Comparison of ENCODE assay signal across 24 cellular contexts in genomic region chr4:66433706-66434105, GRCh38.
A peak's percentile ranks its signal among the peaks of the same experiment; 100 is the strongest.
DNase-seq lines count a peak whose midpoint lies in the region; ATAC-seq, FAIRE-seq and TF ChIP-seq lines count a peak whose summit lies in the region.
"Had no signal": no experiment of that assay in that cellular context is flagged by ENCODE, and none has a peak within 500 bp of the region (broad histone marks: within the 10 kb centered on the region; RNA-seq: fewer than 3 reads in every experiment).

No MANE protein-coding gene starts in this region.

- no peaks in the 10 kb centered on the region for H3K36me3 Mint-ChIP-seq in chondrocyte (ENCODE audit: low read depth)
- H3K36me3 Mint-ChIP-seq in activated naive CD8-positive, alpha-beta T cell treated with anti-CD3 and anti-CD28 coated beads for 36 hours = no peaks in the 10 kb centered on the region
- H3K36me3 Mint-ChIP-seq: CD14-positive monocyte; CD4-positive, alpha-beta memory T cell; CD4-positive, CD25-positive, alpha-beta regulatory T cell; CD8-positive, alpha-beta memory T cell had no signal

- intact Hi-C loops in kidney (cut with DNase I) = no loop called here
- intact Hi-C loops in upper lobe of right lung (cut with DNase I) = no loop called here

- H3K4me3 ChIP-seq in kidney (ENCODE audit: low read length in 2 of 2) (no peak overlapping the region), upper lobe of right lung (no peak overlapping the region)
- H3K4me3 ChIP-seq: BLaER1 had no signal

- H3K27me3 Mint-ChIP-seq in chondrocyte (ENCODE audit: low read depth) = no peaks in the 10 kb centered on the region
- H3K27me3 Mint-ChIP-seq in activated naive CD8-positive, alpha-beta T cell treated with anti-CD3 and anti-CD28 coated beads for 36 hours = no peaks in the 10 kb centered on the region
- H3K27me3 Mint-ChIP-seq: CD4-positive, alpha-beta memory T cell; CD4-positive, CD25-positive, alpha-beta regulatory T cell; CD8-positive, alpha-beta memory T cell had no signal

- H3K9me3 Mint-ChIP-seq in chondrocyte (ENCODE audit: low read depth) = peaks cover 4% of the 10 kb centered on the region
- peaks cover 7% of the 10 kb centered on the region for H3K9me3 Mint-ChIP-seq in activated naive CD8-positive, alpha-beta T cell treated with anti-CD3 and anti-CD28 coated beads for 36 hours

- no peak overlapping the region for H3K9ac ChIP-seq in kidney (ENCODE audit: low read length in 2 of 2)
- H3K9ac ChIP-seq: BLaER1 had no signal

- H3K9me3 ChIP-seq in kidney (ENCODE audit: control insufficient read depth in 1 of 2, low read length in 2 of 2) (peaks cover 0 to 3% of the 10 kb centered on the region in 2 donors), upper lobe of right lung (no peaks in the 10 kb centered on the region)
- H3K9me3 ChIP-seq: BE2C, BLaER1 had no signal

- TF ChIP-seq CTCF in chondrocyte (IDR thresholded peaks at IDR 0.05) (no peak), kidney (IDR thresholded peaks at IDR 0.05; ENCODE audit: borderline replicate concordance, extremely low read depth, insufficient read depth) (no peak), upper lobe of right lung (IDR thresholded peaks at IDR 0.05) (no peak)

- H3K4me1 ChIP-seq in kidney (ENCODE audit: control insufficient read depth in 1 of 2, insufficient read depth in 1 of 2, low read depth in 1 of 2, low read length in 2 of 2) = no peaks in the 10 kb centered on the region
- H3K4me1 ChIP-seq in upper lobe of right lung = no peaks in the 10 kb centered on the region
- H3K4me1 ChIP-seq: BE2C, BLaER1 had no signal

- no peak overlapping the region for H3K27ac Mint-ChIP-seq in chondrocyte (ENCODE audit: unreplicated experiment)
- H3K27ac Mint-ChIP-seq in activated naive CD8-positive, alpha-beta T cell treated with anti-CD3 and anti-CD28 coated beads for 36 hours = no peak overlapping the region
- H3K27ac Mint-ChIP-seq: CD14-positive monocyte; CD4-positive, alpha-beta memory T cell; CD4-positive, CD25-positive, alpha-beta regulatory T cell; CD8-positive, alpha-beta memory T cell had no signal

- ATAC-seq in upper lobe of right lung (no peak), HG03354 (IDR thresholded peaks at IDR 0.05; ENCODE audit: poor library complexity, severe bottlenecking, unreplicated experiment) (no peak)

- no peak for FAIRE-seq in kidney (lab: Jason Lieb, UNC)
- FAIRE-seq: A204.1, G401.6, GM12891, GM18507 had no signal

- no peaks in the 10 kb centered on the region for H3K4me1 Mint-ChIP-seq in chondrocyte (ENCODE audit: low read depth)
- H3K4me1 Mint-ChIP-seq in activated naive CD8-positive, alpha-beta T cell treated with anti-CD3 and anti-CD28 coated beads for 36 hours = no peaks in the 10 kb centered on the region
- H3K4me1 Mint-ChIP-seq: CD14-positive monocyte; CD4-positive, alpha-beta memory T cell; CD4-positive, CD25-positive, alpha-beta regulatory T cell; CD8-positive, alpha-beta memory T cell had no signal

- H3K4me3 Mint-ChIP-seq in chondrocyte (ENCODE audit: unreplicated experiment) = no peak overlapping the region
- H3K4me3 Mint-ChIP-seq in activated naive CD8-positive, alpha-beta T cell treated with anti-CD3 and anti-CD28 coated beads for 36 hours = no peak overlapping the region
- H3K4me3 Mint-ChIP-seq: CD14-positive monocyte; CD4-positive, alpha-beta memory T cell; CD4-positive, CD25-positive, alpha-beta regulatory T cell; CD8-positive, alpha-beta memory T cell had no signal

- H3K36me3 ChIP-seq in kidney (ENCODE audit: control insufficient read depth in 1 of 2, insufficient read depth in 2 of 2, low read length in 2 of 2) = no peaks in the 10 kb centered on the region
- no peaks in the 10 kb centered on the region for H3K36me3 ChIP-seq in upper lobe of right lung
- H3K36me3 ChIP-seq: BE2C, BLaER1 had no signal

- DNase-seq in chondrocyte (ENCODE audit: low spot score) = peak; percentile 62
- peak; percentile 20 for DNase-seq in kidney
- DNase-seq in upper lobe of right lung = peak; percentile 15
- DNase-seq in activated naive CD8-positive, alpha-beta T cell treated with anti-CD3 and anti-CD28 coated beads for 36 hours = no peak
- DNase-seq: 8988T; ACHN; BE2C; C1 segment of cervical spinal cord; CD4-positive, alpha-beta memory T cell; CD4-positive, CD25-positive, alpha-beta regulatory T cell; COR-L47; DMS 273 treated with DMSO at 0.1 percent for 48 hours; DMS153; DMS53; DMS79; GF-D8 had no signal

- no peaks in the 10 kb centered on the region for H3K27me3 ChIP-seq in upper lobe of right lung
- H3K27me3 ChIP-seq: BE2C, BLaER1 had no signal

- H3K27ac ChIP-seq in kidney (ENCODE audit: low read depth in 2 of 2, low read length in 2 of 2) (no peak overlapping the region), upper lobe of right lung (no peak overlapping the region)
- H3K27ac ChIP-seq: BLaER1 had no signal
